24 cellular contexts compared by ENCODE assay signal in genomic region chr3:139780603-139781002, GRCh38.
DNase-seq lines count a peak whose midpoint lies in the region; ATAC-seq and TF ChIP-seq lines count a peak whose summit lies in the region.
"Had no signal": no experiment of that assay in that cellular context is flagged by ENCODE, and none has a peak within 500 bp of the region (broad histone marks: within the 10 kb centered on the region; RNA-seq: fewer than 3 reads in every experiment).

No MANE protein-coding gene starts in this region.

- peak overlapping the region; percentile 38 for H3K27ac Mint-ChIP-seq in mesothelial cell of epicardium

- no peaks in the 10 kb centered on the region for H3K9me3 ChIP-seq in right atrium auricular region

- no peaks in the 10 kb centered on the region for H3K36me3 Mint-ChIP-seq in mesothelial cell of epicardium

- H3K4me3 ChIP-seq in right atrium auricular region: no peak overlapping the region
- H3K4me3 ChIP-seq: SK-N-MC had no signal

- intact Hi-C loops in Right ventricle myocardium superior (cut with DNase I): no loop called here

- H3K36me3 ChIP-seq in right atrium auricular region: no peaks in the 10 kb centered on the region

- no peak overlapping the region for H3K4me3 Mint-ChIP-seq in mesothelial cell of epicardium

- H3K27me3 ChIP-seq in right atrium auricular region: no peaks in the 10 kb centered on the region

- DNase-seq in right atrium auricular region (ENCODE audit: low spot score): peak; percentile 34
- no peak for DNase-seq in Right ventricle myocardium superior
- DNase-seq in astrocyte of the hippocampus (ENCODE audit: low read depth, low spot score): peak; percentile 72
- DNase-seq in mesothelial cell of epicardium (ENCODE audit: low spot score in 2 of 2, unreplicated experiment in 2 of 2): no peak
- DNase-seq in cerebellar cortex (ENCODE audit: low spot score): no peak
- no peak for DNase-seq in NCI-H510A (lab: John Stamatoyannopoulos, UW)
- DNase-seq in HT-29 (ENCODE audit: low spot score): no peak
- DNase-seq: Calu3; DMS79 treated with DMSO at 0.1 percent for 48 hours; Karpas-422; NCI-H1092 treated with DMSO at 0.1 percent for 48 hours; NCI-H1436; NCI-H187; NCI-H2081 treated with DMSO at 0.1 percent for 48 hours; NCI-H2171; NCI-H345; NCI-H524; NCI-H748 treated with DMSO at 0.1 percent for 48 hours; NK-92 treated with Interleukin-12 subunit alpha and Interleukin-12 subunit beta, amount 100 ng/mL, for 24 hours; SIG-M5 had no signal

- peaks cover 8% of the 10 kb centered on the region for H3K4me1 Mint-ChIP-seq in mesothelial cell of epicardium

- no peak for TF ChIP-seq CTCF in right atrium auricular region (IDR thresholded peaks at IDR 0.05)
- TF ChIP-seq CTCF in mesothelial cell of epicardium (IDR thresholded peaks at IDR 0.05; ENCODE audit: unreplicated experiment): no peak

- H3K27me3 Mint-ChIP-seq in mesothelial cell of epicardium (ENCODE audit: low read depth): peaks cover 5% of the 10 kb centered on the region

- peaks cover 5% of the 10 kb centered on the region for H3K9me3 Mint-ChIP-seq in mesothelial cell of epicardium

- no peaks in the 10 kb centered on the region for H3K4me1 ChIP-seq in right atrium auricular region

- ATAC-seq in Right ventricle myocardium superior (ENCODE audit: poor library complexity) (no peak), GM21526 (IDR thresholded peaks at IDR 0.05; ENCODE audit: low FRiP score, unreplicated experiment) (no peak)
- ATAC-seq: HepG2 had no signal

- H3K27ac ChIP-seq in right atrium auricular region: no peak overlapping the region
- H3K27ac ChIP-seq: RWPE1, SK-N-MC had no signal

Comparison
In these comparisons a context has a peak if more than half of its experiments do, and no peak if none do; other contexts are left out.
1. DNase-seq: peak in right atrium auricular region (single experiment) and astrocyte of the hippocampus (single experiment); none in Right ventricle myocardium superior (single experiment), mesothelial cell of epicardium (0 of 2), cerebellar cortex (single experiment), NCI-H510A (single experiment) and HT-29 (single experiment).